Comparison of ENCODE assay signal across 1 cellular context in the genomic region with DNA sequence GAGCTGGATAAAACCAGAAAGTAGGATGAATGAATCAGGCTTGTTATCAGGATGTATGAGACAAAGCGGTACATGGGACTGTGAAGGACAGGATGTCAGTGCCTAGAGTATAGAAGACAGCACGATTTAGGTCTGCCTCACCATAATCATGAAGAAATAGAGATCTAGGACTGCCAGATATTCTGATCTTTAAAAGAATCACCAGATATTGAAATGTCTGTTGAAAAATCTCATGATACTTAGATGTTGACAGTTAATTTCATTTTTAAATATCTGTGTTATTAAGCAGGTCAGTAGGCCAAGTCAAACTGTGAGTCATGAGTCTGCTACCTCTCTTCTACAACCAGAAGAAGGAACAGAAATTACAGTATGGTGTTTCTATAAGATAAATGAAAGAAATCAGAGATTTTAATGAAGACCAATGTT.
TF ChIP-seq lines count a peak whose summit lies in the region.

No MANE protein-coding gene starts in this region.

TF ChIP-seq in GM12878, 131 proteins besides CTCF, POLR2A, EP300 and RAD21 (continued from another document and continues in another):
- TF ChIP-seq, protein P1, sequence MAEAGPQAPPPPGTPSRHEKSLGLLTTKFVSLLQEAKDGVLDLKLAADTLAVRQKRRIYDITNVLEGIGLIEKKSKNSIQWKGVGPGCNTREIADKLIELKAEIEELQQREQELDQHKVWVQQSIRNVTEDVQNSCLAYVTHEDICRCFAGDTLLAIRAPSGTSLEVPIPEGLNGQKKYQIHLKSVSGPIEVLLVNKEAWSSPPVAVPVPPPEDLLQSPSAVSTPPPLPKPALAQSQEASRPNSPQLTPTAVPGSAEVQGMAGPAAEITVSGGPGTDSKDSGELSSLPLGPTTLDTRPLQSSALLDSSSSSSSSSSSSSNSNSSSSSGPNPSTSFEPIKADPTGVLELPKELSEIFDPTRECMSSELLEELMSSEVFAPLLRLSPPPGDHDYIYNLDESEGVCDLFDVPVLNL (IDR thresholded peaks at IDR 0.05; ENCODE audit: low read depth, low read length), result no peak
- no peak for TF ChIP-seq TAF1 (IDR thresholded peaks at IDR 0.05; ENCODE audit: borderline replicate concordance, low read depth, low read length)
- TF ChIP-seq USF2 (IDR thresholded peaks at IDR 0.05; ENCODE audit: borderline replicate concordance, low read depth, low read length), result no peak
- no peak for TF ChIP-seq SRF (IDR thresholded peaks at IDR 0.05; ENCODE audit: low read depth in 2 of 2, low read length in 2 of 2)
- TF ChIP-seq, protein P2, sequence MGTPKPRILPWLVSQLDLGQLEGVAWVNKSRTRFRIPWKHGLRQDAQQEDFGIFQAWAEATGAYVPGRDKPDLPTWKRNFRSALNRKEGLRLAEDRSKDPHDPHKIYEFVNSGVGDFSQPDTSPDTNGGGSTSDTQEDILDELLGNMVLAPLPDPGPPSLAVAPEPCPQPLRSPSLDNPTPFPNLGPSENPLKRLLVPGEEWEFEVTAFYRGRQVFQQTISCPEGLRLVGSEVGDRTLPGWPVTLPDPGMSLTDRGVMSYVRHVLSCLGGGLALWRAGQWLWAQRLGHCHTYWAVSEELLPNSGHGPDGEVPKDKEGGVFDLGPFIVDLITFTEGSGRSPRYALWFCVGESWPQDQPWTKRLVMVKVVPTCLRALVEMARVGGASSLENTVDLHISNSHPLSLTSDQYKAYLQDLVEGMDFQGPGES (IDR thresholded peaks at IDR 0.05), result no peak
- TF ChIP-seq ZSCAN29 (IDR thresholded peaks at IDR 0.05), result no peak
- TF ChIP-seq, protein P3, sequence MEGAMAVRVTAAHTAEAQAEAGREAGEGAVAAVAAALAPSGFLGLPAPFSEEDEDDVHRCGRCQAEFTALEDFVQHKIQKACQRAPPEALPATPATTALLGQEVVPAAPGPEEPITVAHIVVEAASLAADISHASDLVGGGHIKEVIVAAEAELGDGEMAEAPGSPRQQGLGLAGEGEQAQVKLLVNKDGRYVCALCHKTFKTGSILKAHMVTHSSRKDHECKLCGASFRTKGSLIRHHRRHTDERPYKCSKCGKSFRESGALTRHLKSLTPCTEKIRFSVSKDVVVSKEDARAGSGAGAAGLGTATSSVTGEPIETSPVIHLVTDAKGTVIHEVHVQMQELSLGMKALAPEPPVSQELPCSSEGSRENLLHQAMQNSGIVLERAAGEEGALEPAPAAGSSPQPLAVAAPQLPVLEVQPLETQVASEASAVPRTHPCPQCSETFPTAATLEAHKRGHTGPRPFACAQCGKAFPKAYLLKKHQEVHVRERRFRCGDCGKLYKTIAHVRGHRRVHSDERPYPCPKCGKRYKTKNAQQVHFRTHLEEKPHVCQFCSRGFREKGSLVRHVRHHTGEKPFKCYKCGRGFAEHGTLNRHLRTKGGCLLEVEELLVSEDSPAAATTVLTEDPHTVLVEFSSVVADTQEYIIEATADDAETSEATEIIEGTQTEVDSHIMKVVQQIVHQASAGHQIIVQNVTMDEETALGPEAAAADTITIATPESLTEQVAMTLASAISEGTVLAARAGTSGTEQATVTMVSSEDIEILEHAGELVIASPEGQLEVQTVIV (IDR thresholded peaks at IDR 0.05; ENCODE audit: borderline replicate concordance, partially characterized antibody), result no peak
- no peak for TF ChIP-seq RELA (IDR thresholded peaks at IDR 0.05; ENCODE audit: borderline replicate concordance, partially characterized antibody)
- no peak for TF ChIP-seq CBX5 (IDR thresholded peaks at IDR 0.05; ENCODE audit: low read depth)
- TF ChIP-seq MEF2A (IDR thresholded peaks at IDR 0.05; ENCODE audit: insufficient read depth, low read depth, low read length), result no peak
- TF ChIP-seq WRNIP1 (IDR thresholded peaks at IDR 0.05; ENCODE audit: borderline replicate concordance, low read depth, low read length), result no peak
- TF ChIP-seq, protein P4, sequence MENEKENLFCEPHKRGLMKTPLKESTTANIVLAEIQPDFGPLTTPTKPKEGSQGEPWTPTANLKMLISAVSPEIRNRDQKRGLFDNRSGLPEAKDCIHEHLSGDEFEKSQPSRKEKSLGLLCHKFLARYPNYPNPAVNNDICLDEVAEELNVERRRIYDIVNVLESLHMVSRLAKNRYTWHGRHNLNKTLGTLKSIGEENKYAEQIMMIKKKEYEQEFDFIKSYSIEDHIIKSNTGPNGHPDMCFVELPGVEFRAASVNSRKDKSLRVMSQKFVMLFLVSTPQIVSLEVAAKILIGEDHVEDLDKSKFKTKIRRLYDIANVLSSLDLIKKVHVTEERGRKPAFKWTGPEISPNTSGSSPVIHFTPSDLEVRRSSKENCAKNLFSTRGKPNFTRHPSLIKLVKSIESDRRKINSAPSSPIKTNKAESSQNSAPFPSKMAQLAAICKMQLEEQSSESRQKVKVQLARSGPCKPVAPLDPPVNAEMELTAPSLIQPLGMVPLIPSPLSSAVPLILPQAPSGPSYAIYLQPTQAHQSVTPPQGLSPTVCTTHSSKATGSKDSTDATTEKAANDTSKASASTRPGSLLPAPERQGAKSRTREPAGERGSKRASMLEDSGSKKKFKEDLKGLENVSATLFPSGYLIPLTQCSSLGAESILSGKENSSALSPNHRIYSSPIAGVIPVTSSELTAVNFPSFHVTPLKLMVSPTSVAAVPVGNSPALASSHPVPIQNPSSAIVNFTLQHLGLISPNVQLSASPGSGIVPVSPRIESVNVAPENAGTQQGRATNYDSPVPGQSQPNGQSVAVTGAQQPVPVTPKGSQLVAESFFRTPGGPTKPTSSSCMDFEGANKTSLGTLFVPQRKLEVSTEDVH (IDR thresholded peaks at IDR 0.05; ENCODE audit: low read depth, partially characterized antibody), result no peak
- no peak for TF ChIP-seq BHLHE40 (IDR thresholded peaks at IDR 0.05; ENCODE audit: borderline replicate concordance in 1 of 2, low read depth in 2 of 2, low read length in 1 of 2)
- no peak for TF ChIP-seq IKZF2 (IDR thresholded peaks at IDR 0.05)
- no peak for TF ChIP-seq REST (IDR thresholded peaks at IDR 0.05; ENCODE audit: low read depth, low read length)
- no peak for TF ChIP-seq TBL1XR1 (IDR thresholded peaks at IDR 0.05; ENCODE audit: low read depth, low read length)
- no peak for TF ChIP-seq TCF7 (IDR thresholded peaks at IDR 0.05; ENCODE audit: borderline replicate concordance)
- peak; percentile 48; the same call in 1 of the 2 replicates for TF ChIP-seq NFIC (IDR thresholded peaks at IDR 0.05; ENCODE audit: low read depth, low read length)
- TF ChIP-seq SIN3A (IDR thresholded peaks at IDR 0.05; ENCODE audit: low read depth, low read length), result no peak
- TF ChIP-seq JUNB (IDR thresholded peaks at IDR 0.05), result peak; percentile 33; the same call in 1 of the 2 replicates
- no peak for TF ChIP-seq YBX1 (IDR thresholded peaks at IDR 0.05)
- no peak for TF ChIP-seq RUNX3 (IDR thresholded peaks at IDR 0.05; ENCODE audit: low read length)
- no peak for TF ChIP-seq NR2C2 (IDR thresholded peaks at IDR 0.05; ENCODE audit: borderline replicate concordance, control insufficient read depth, insufficient read length, low read depth)
- no peak for TF ChIP-seq ZNF384 (IDR thresholded peaks at IDR 0.05; ENCODE audit: borderline replicate concordance, low read depth, low read length)
- TF ChIP-seq ZBTB4 (CRISPR knock-in tag; IDR thresholded peaks at IDR 0.05), result no peak
- no peak for TF ChIP-seq TARDBP (IDR thresholded peaks at IDR 0.05; ENCODE audit: borderline replicate concordance)
- no peak for TF ChIP-seq STAT1 (conservative IDR thresholded peaks at IDR 0.05)
- TF ChIP-seq PKNOX1 (IDR thresholded peaks at IDR 0.05), result no peak
- no peak for TF ChIP-seq ZBTB33 (IDR thresholded peaks at IDR 0.05)
- TF ChIP-seq ZNF207 (IDR thresholded peaks at IDR 0.05; ENCODE audit: borderline replicate concordance), result no peak
- TF ChIP-seq NR2C1 (IDR thresholded peaks at IDR 0.05), result no peak
- no peak for TF ChIP-seq POLR2AphosphoS2 (IDR thresholded peaks at IDR 0.05; ENCODE audit: low read depth, low read length)
- TF ChIP-seq FOS (IDR thresholded peaks at IDR 0.05; ENCODE audit: borderline replicate concordance, extremely low read depth, insufficient read length), result no peak
- TF ChIP-seq HDAC2 (IDR thresholded peaks at IDR 0.05), result no peak
- TF ChIP-seq MTA2 (IDR thresholded peaks at IDR 0.05; ENCODE audit: low read depth), result peak; percentile 84
- TF ChIP-seq, protein P5, sequence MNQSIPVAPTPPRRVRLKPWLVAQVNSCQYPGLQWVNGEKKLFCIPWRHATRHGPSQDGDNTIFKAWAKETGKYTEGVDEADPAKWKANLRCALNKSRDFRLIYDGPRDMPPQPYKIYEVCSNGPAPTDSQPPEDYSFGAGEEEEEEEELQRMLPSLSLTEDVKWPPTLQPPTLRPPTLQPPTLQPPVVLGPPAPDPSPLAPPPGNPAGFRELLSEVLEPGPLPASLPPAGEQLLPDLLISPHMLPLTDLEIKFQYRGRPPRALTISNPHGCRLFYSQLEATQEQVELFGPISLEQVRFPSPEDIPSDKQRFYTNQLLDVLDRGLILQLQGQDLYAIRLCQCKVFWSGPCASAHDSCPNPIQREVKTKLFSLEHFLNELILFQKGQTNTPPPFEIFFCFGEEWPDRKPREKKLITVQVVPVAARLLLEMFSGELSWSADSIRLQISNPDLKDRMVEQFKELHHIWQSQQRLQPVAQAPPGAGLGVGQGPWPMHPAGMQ (IDR thresholded peaks at IDR 0.05; ENCODE audit: borderline replicate concordance), result no peak
- TF ChIP-seq KAT2A (conservative IDR thresholded peaks at IDR 0.05; ENCODE audit: control insufficient read depth, low read depth, low read length), result no peak
- no peak for TF ChIP-seq PAX8 (IDR thresholded peaks at IDR 0.05)
- TF ChIP-seq IKZF1 (conservative IDR thresholded peaks at IDR 0.05), result no peak
- TF ChIP-seq GABPA (IDR thresholded peaks at IDR 0.05; ENCODE audit: low read depth), result no peak
- TF ChIP-seq RB1 (IDR thresholded peaks at IDR 0.05; ENCODE audit: borderline replicate concordance), result no peak
